12 cellular contexts compared by ENCODE assay signal in genomic region chr9:18362901-18363685, GRCh38.
DNase-seq lines count a peak whose midpoint lies in the region; ATAC-seq and TF ChIP-seq lines count a peak whose summit lies in the region.
"Had no signal": no experiment of that assay in that cellular context is flagged by ENCODE, and none has a peak within 500 bp of the region (broad histone marks: within the 10 kb centered on the region; RNA-seq: fewer than 3 reads in every experiment).

No MANE protein-coding gene starts in this region.

- H3K4me1 ChIP-seq in MM.1S (ENCODE audit: low read length) (peaks cover 26% of the 10 kb centered on the region), smooth muscle cell (ENCODE audit: low read depth) (no peaks in the 10 kb centered on the region)
- H3K4me1 ChIP-seq in CD8-positive, alpha-beta memory T cell (ENCODE audit: insufficient read depth, low read length) = no peaks in the 10 kb centered on the region

- H3K9ac ChIP-seq in MM.1S (ENCODE audit: low read length) (no peak overlapping the region), smooth muscle cell (ENCODE audit: low read depth) (no peak overlapping the region)

- WGBS in smooth muscle cell (ENCODE audit: low lambda C conversion rate) = 39% methylated on average over 3 of the region's 3 CpGs

- H3K27me3 Mint-ChIP-seq in CD8-positive, alpha-beta memory T cell = no peaks in the 10 kb centered on the region
- H3K27me3 Mint-ChIP-seq: activated B cell treated with CpG ODN at 0.5 μM for 24 hours; stimulated activated naive CD8-positive, alpha-beta T cell treated with anti-CD3 and anti-CD28 coated beads, Interleukin-15, amount 100 ng/mL, for 72 hours had no signal

- H3K27ac Mint-ChIP-seq in CD8-positive, alpha-beta memory T cell = no peak overlapping the region
- H3K27ac Mint-ChIP-seq: activated B cell treated with CpG ODN at 0.5 μM for 24 hours; stimulated activated naive CD8-positive, alpha-beta T cell treated with anti-CD3 and anti-CD28 coated beads, Interleukin-15, amount 100 ng/mL, for 72 hours had no signal

- H3K36me3 Mint-ChIP-seq in CD8-positive, alpha-beta memory T cell = no peaks in the 10 kb centered on the region

- H3K9me3 Mint-ChIP-seq in CD8-positive, alpha-beta memory T cell = no peaks in the 10 kb centered on the region
- H3K9me3 Mint-ChIP-seq: activated B cell treated with CpG ODN at 0.5 μM for 24 hours; stimulated activated naive CD8-positive, alpha-beta T cell treated with anti-CD3 and anti-CD28 coated beads, Interleukin-15, amount 100 ng/mL, for 72 hours had no signal

- CTCF ChIA-PET in CD8-positive, alpha-beta memory T cell (lab: Charles Lee) = no interaction called here

- H3K4me3 Mint-ChIP-seq in CD8-positive, alpha-beta memory T cell = no peak overlapping the region
- H3K4me3 Mint-ChIP-seq: activated B cell treated with CpG ODN at 0.5 μM for 24 hours; stimulated activated naive CD8-positive, alpha-beta T cell treated with anti-CD3 and anti-CD28 coated beads, Interleukin-15, amount 100 ng/mL, for 72 hours had no signal

- H2AFZ ChIP-seq in MM.1S (ENCODE audit: low read length) (peak overlapping the region; percentile 58), smooth muscle cell (ENCODE audit: low read depth) (no peak overlapping the region)

- POLR2A ChIA-PET in CD8-positive, alpha-beta memory T cell (lab: Charles Lee) = no interaction called here

- H3K4me2 ChIP-seq in MM.1S (ENCODE audit: low read depth, low read length) (peak overlapping the region; percentile 63), smooth muscle cell (peak overlapping the region; percentile 45)

- H4K20me1 ChIP-seq in MM.1S (ENCODE audit: insufficient read depth, low read length) = no peaks in the 10 kb centered on the region
- H4K20me1 ChIP-seq in smooth muscle cell (ENCODE audit: low read depth) = no peaks in the 10 kb centered on the region

- DNase-seq in SKM-1 treated with dmso at 0.1 percent for 144 hours (lab: John Stamatoyannopoulos, UW; ENCODE audit: unreplicated experiment) = peak; percentile 34
- no peak for DNase-seq in SKM-1 (lab: John Stamatoyannopoulos, UW; ENCODE audit: unreplicated experiment)
- no peak for DNase-seq in MM.1S
- peak; percentile 74 for DNase-seq in dermis blood vessel endothelial cell
- DNase-seq in smooth muscle cell (lab: John Stamatoyannopoulos, UW; ENCODE audit: unreplicated experiment) = no peak
- DNase-seq in CD8-positive, alpha-beta memory T cell = no peak
- DNase-seq: activated B cell treated with CpG ODN at 0.5 μM for 24 hours; amygdala; NCI-H446 treated with DMSO at 0.1 percent for 48 hours; stimulated activated naive CD8-positive, alpha-beta T cell treated with anti-CD3 and anti-CD28 coated beads, Interleukin-15, amount 100 ng/mL, for 72 hours had no signal

- H3K27ac ChIP-seq in MM.1S (ENCODE audit: low read length) (peak overlapping the region; percentile 38; the same call in 1 of the 2 replicates), smooth muscle cell (ENCODE audit: low read depth) (no peak overlapping the region)
- H3K27ac ChIP-seq in CD8-positive, alpha-beta memory T cell (ENCODE audit: low read depth, low read length) = no peak overlapping the region

- ATAC-seq in HG02840 (IDR thresholded peaks at IDR 0.05; ENCODE audit: low FRiP score, unreplicated experiment) (no peak), GM21717 (IDR thresholded peaks at IDR 0.05; ENCODE audit: unreplicated experiment) (no peak)
- ATAC-seq: stimulated activated naive CD8-positive, alpha-beta T cell treated with anti-CD3 and anti-CD28 coated beads, Interleukin-15, amount 100 ng/mL, for 72 hours had no signal

- H3K4me1 Mint-ChIP-seq in CD8-positive, alpha-beta memory T cell = no peaks in the 10 kb centered on the region
- H3K4me1 Mint-ChIP-seq: stimulated activated naive CD8-positive, alpha-beta T cell treated with anti-CD3 and anti-CD28 coated beads, Interleukin-15, amount 100 ng/mL, for 72 hours had no signal

- H3K9me2 ChIP-seq in MM.1S (replicated peaks; ENCODE audit: insufficient read depth, low read length) = no peaks in the 10 kb centered on the region

- H3K36me3 ChIP-seq in MM.1S (replicated peaks; ENCODE audit: insufficient read depth, low read length) (no peaks in the 10 kb centered on the region), smooth muscle cell (ENCODE audit: low read depth) (no peaks in the 10 kb centered on the region)
- H3K36me3 ChIP-seq in CD8-positive, alpha-beta memory T cell (ENCODE audit: insufficient read depth, low read length) = no peaks in the 10 kb centered on the region

- no peaks in the 10 kb centered on the region for H3K27me3 ChIP-seq in MM.1S (replicated peaks; ENCODE audit: insufficient read depth, low read length)
- H3K27me3 ChIP-seq in smooth muscle cell (ENCODE audit: low read depth) = no peaks in the 10 kb centered on the region
- H3K27me3 ChIP-seq in CD8-positive, alpha-beta memory T cell (ENCODE audit: insufficient read depth, low read length, poor library complexity, severe bottlenecking) = no peaks in the 10 kb centered on the region

- TF ChIP-seq CTCF in MM.1S (IDR thresholded peaks at IDR 0.05; ENCODE audit: low read length) (no peak), smooth muscle cell (IDR thresholded peaks at IDR 0.05; ENCODE audit: borderline replicate concordance, insufficient read depth, poor library complexity, severe bottlenecking) (no peak)

- no peaks in the 10 kb centered on the region for H3K9me3 ChIP-seq in MM.1S (replicated peaks; ENCODE audit: insufficient read depth, low read length)
- H3K9me3 ChIP-seq in smooth muscle cell (replicated peaks; ENCODE audit: low read depth) = no peaks in the 10 kb centered on the region
- no peaks in the 10 kb centered on the region for H3K9me3 ChIP-seq in CD8-positive, alpha-beta memory T cell (ENCODE audit: low read length)

- no peaks in the 10 kb centered on the region for H3F3A ChIP-seq in MM.1S (ENCODE audit: insufficient read depth, low read length)
- no peaks in the 10 kb centered on the region for H3F3A ChIP-seq in smooth muscle cell (ENCODE audit: low read depth)

- H3K79me2 ChIP-seq in MM.1S (ENCODE audit: low read length) (no peaks in the 10 kb centered on the region), smooth muscle cell (ENCODE audit: low read depth) (no peaks in the 10 kb centered on the region)

- H3K4me3 ChIP-seq in MM.1S (ENCODE audit: low read length) (no peak overlapping the region; the same call in 1 of the 2 replicates), smooth muscle cell (no peak overlapping the region)
- no peak overlapping the region for H3K4me3 ChIP-seq in CD8-positive, alpha-beta memory T cell (ENCODE audit: low read length)

Comparison
In these comparisons a context has a peak if more than half of its experiments do, and no peak if none do; other contexts are left out.
1. DNase-seq: peak in SKM-1 treated with dmso at 0.1 percent for 144 hours (single experiment) and dermis blood vessel endothelial cell (single experiment); none in SKM-1 (single experiment), MM.1S (single experiment), smooth muscle cell (single experiment) and CD8-positive, alpha-beta memory T cell (0 of 5).